Comparison of ENCODE assay signal across 29 cellular contexts in genomic region chr7:110061387-110061786, GRCh38.
DNase-seq lines count a peak whose midpoint lies in the region; ATAC-seq and TF ChIP-seq lines count a peak whose summit lies in the region.
"Had no signal": no experiment of that assay in that cellular context is flagged by ENCODE, and none has a peak within 500 bp of the region (broad histone marks: within the 10 kb centered on the region; RNA-seq: fewer than 3 reads in every experiment).

No MANE protein-coding gene starts in this region.

- CTCF ChIA-PET in GM10248 (lab: Yijun Ruan, JAX) = no interaction called here

- peak; percentile 96 for ATAC-seq in GM18868 (IDR thresholded peaks at IDR 0.05; ENCODE audit: unreplicated experiment)
- peak; percentile 80 for ATAC-seq in HG02798 (IDR thresholded peaks at IDR 0.05; ENCODE audit: poor library complexity, unreplicated experiment)
- ATAC-seq in HG03520 (IDR thresholded peaks at IDR 0.05; ENCODE audit: unreplicated experiment) = peak; percentile 75
- ATAC-seq in GM21526 (IDR thresholded peaks at IDR 0.05; ENCODE audit: low FRiP score, unreplicated experiment) = no peak
- ATAC-seq in GM18861 (IDR thresholded peaks at IDR 0.05; ENCODE audit: unreplicated experiment) = no peak
- ATAC-seq in HG03097 (IDR thresholded peaks at IDR 0.05; ENCODE audit: low FRiP score, unreplicated experiment) = no peak
- ATAC-seq: activated CD4-positive, CD25-positive, alpha-beta regulatory T cell treated with anti-CD3 and anti-CD28 coated beads, Interleukin-2, amount 50 U/mL, for 24 hours; gastroesophageal sphincter; left lobe of liver had no signal

- TF ChIP-seq CTCF in GM10248 (IDR thresholded peaks at IDR 0.05; ENCODE audit: control extremely low read depth, extremely low read depth, low read depth, missing control alignments) = no peak

- DNase-seq in GM10248 (ENCODE audit: extremely low spot score) (peak; percentile 8), HUDEP-2 (lab: John Stamatoyannopoulos, UW; ENCODE audit: unreplicated experiment in 76 of 76) (no peak)
- DNase-seq: activated CD4-positive, alpha-beta memory T cell treated with anti-CD3 and anti-CD28 coated beads, Interleukin-2, amount 10 ng/mL, durations not matched to agents 7 days and 5 days; activated effector memory CD4-positive, alpha-beta T cell treated with anti-CD3 and anti-CD28 coated beads, Interleukin-2, amount 50 U/mL, for 16 hours; activated naive CD8-positive, alpha-beta T cell treated with anti-CD3 and anti-CD28 coated beads, Interleukin-2, amount 10 ng/mL, durations not matched to agents 7 days and 5 days; activated T-cell treated with anti-CD3 and anti-CD28 coated beads for 4 hours; caudate nucleus; CD8-positive, alpha-beta memory T cell; HCEC 1CT; hippocampal formation; immature natural killer cell; KBM-7; mesendoderm; MG63; NCI-H1694; NCI-H510A treated with DMSO at 0.1 percent for 48 hours; NK-92 treated with Interleukin-12 subunit alpha and Interleukin-12 subunit beta, amount 100 ng/mL, for 24 hours; Peyer's patch; stomach; tibial artery had no signal

- POLR2A ChIA-PET in GM10248 (lab: Yijun Ruan, JAX) = no interaction called here

Comparison
In these comparisons a context has a peak if more than half of its experiments do, and no peak if none do; other contexts are left out.
1. ATAC-seq: peak in GM18868 (single experiment), HG02798 (single experiment) and HG03520 (single experiment); none in GM21526 (single experiment), GM18861 (single experiment) and HG03097 (single experiment).